Comparison of ENCODE assay signal across 8 cellular contexts in genomic region chr20:53829706-53830521, GRCh38.
DNase-seq lines count a peak whose midpoint lies in the region; ATAC-seq and TF ChIP-seq lines count a peak whose summit lies in the region.

No MANE protein-coding gene starts in this region.

- TSS peak; percentile 68 for BruUV-seq in mammary epithelial cell (replicated peaks; lab: Mats Ljungman, UMichigan)

- DNase-seq in AG08395 (ENCODE audit: low spot score) (peak; percentile 42), MV-4-11 (lab: John Stamatoyannopoulos, UW) (peak; percentile 87), mammary epithelial cell (no peak), mucosa of descending colon (no peak), NCI-H2196 (lab: John Stamatoyannopoulos, UW; ENCODE audit: unreplicated experiment) (no peak), COR-L47 (lab: John Stamatoyannopoulos, UW) (no peak)
- no peak for DNase-seq in stimulated activated CD4-positive, alpha-beta T cell treated with anti-CD3 and anti-CD28 coated beads, Interleukin-15, amount 100 ng/mL, for 24 hours

- H3K4me3 ChIP-seq in mammary epithelial cell (replicated peaks in 1 of 3; ENCODE audit: insufficient read depth in 1 of 3, low read depth in 2 of 3, low read length in 3 of 3) (peak overlapping the region in 2 of 3 experiments; percentile 11 to 34), mucosa of descending colon (no peak overlapping the region)

- CTCF ChIA-PET in mammary epithelial cell (lab: Charles Lee; ENCODE audit: low non-redundant PET), result no interaction called here

- H3K4me1 ChIP-seq in mammary epithelial cell (ENCODE audit: insufficient read depth, low read length), result peaks cover 36% of the 10 kb centered on the region
- H3K4me1 ChIP-seq in mucosa of descending colon (ENCODE audit: low read depth), result peaks cover 23% of the 10 kb centered on the region

- intact Hi-C loops in mammary epithelial cell (cut with micrococcal nuclease) (loop anchor here (1.0 to 5.0 kb wide), 7 partner anchors 37 to 237 kb away; partner anchors contain the start of gene ZNF217), mucosa of descending colon (cut with DNase I, micrococcal nuclease) (no loop called here)

- peak overlapping the region; percentile 99 for H3K9ac ChIP-seq in mammary epithelial cell (ENCODE audit: insufficient read depth, low read length)

- 58% methylated on average over 5 of the region's 5 CpGs for WGBS in mammary epithelial cell (ENCODE audit: low coverage, missing lambda C conversion rate)

- H3K79me2 ChIP-seq in mammary epithelial cell (ENCODE audit: insufficient read depth, low read length), result no peaks in the 10 kb centered on the region

- in situ Hi-C loops in mammary epithelial cell (cut with MboI; ENCODE audit: low sequenced_read_pairs in 2 of 2), result no loop called here

- H4K20me1 ChIP-seq in mammary epithelial cell (ENCODE audit: insufficient read depth, low read length), result no peaks in the 10 kb centered on the region

- H2AFZ ChIP-seq in mammary epithelial cell (ENCODE audit: low read depth, low read length), result peak overlapping the region; percentile 57

- TF ChIP-seq CTCF in mammary epithelial cell (conservative IDR thresholded peaks at IDR 0.05 in 1 of 2, IDR thresholded peaks at IDR 0.05 in 1 of 2; ENCODE audit: extremely low read depth in 1 of 2, insufficient read depth in 1 of 2, low read depth in 1 of 2, low read length in 2 of 2), result no peak
- TF ChIP-seq CTCF in mucosa of descending colon (IDR thresholded peaks at IDR 0.05), result no peak

- ATAC-seq in GM18873 (IDR thresholded peaks at IDR 0.05; ENCODE audit: low FRiP score, unreplicated experiment) (peak; percentile 42), mucosa of descending colon (peak; percentile 63)

- peak overlapping the region; percentile 100 for H3K27ac ChIP-seq in mammary epithelial cell (ENCODE audit: insufficient read depth, low read depth, low read length)

- peak overlapping the region; percentile 76 for H3K4me2 ChIP-seq in mammary epithelial cell (ENCODE audit: insufficient read depth, low read depth, low read length)

- no peaks in the 10 kb centered on the region for H3K27me3 ChIP-seq in mammary epithelial cell (ENCODE audit: insufficient read depth, low read length)

- H3K36me3 ChIP-seq in mammary epithelial cell (ENCODE audit: insufficient read depth, low read length) (no peaks in the 10 kb centered on the region), mucosa of descending colon (ENCODE audit: low read depth) (no peaks in the 10 kb centered on the region)

- dilution Hi-C loops in mammary epithelial cell (cut with HindIII; ENCODE audit: low sequenced_read_pairs), result loop anchor here (5.0 kb wide), 2 partner anchors 38 to 72 kb away; no protein-coding TSS in a partner anchor

- H3K9me3 ChIP-seq in mammary epithelial cell (replicated peaks; ENCODE audit: insufficient read depth, low read length) (no peaks in the 10 kb centered on the region), mucosa of descending colon (no peaks in the 10 kb centered on the region)

Comparison
In these comparisons a context has a peak if more than half of its experiments do, and no peak if none do; other contexts are left out.
1. DNase-seq: peak in AG08395 (single experiment) and MV-4-11 (single experiment); none in mammary epithelial cell (single experiment), mucosa of descending colon (0 of 3), NCI-H2196 (single experiment), stimulated activated CD4-positive, alpha-beta T cell treated with anti-CD3 and anti-CD28 coated beads, Interleukin-15, amount 100 ng/mL, for 24 hours (single experiment) and COR-L47 (single experiment).